ENCODE assay signal across 2 cellular contexts in the genomic region with DNA sequence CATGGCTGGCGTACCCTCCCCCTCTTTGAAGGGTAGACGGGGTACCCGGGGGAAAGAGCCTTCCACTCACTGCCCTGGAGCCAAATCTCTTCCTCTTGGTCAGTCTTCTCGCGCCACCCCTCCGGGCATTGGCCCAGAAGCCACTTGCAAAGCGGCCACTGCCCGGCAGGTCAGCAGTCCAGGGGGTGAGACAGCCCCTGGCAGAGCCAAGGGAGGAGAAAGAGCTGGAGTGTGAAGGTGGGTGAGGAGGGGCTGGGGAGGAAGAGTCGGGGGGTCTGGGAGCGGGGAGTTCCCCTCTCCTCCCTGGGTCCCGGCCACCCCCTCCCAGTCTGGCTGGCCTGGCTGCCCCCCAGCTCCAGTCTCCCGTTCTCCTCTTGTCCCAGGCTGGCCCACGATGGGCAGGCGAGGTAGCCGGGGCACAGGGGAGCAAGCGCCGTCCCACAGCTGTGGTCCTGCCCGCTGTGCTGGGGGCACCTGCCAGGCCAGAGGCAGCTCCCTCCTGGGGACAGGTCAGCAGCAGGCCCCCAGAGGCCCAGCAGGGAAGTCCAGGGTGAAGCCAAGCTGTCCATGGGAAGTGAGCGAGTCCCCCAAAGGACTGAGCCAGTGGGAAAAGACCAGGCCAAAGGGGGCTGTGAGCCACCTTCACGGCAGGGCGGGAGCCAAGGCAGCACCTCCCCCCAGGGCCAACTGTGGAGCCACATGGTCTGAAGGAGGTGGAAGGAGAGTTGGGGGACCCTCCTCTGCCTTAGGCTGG.
TF ChIP-seq lines count a peak whose summit lies in the region.

No MANE protein-coding gene starts in this region.

TF ChIP-seq in SK-N-SH, 30 proteins besides CTCF, POLR2A, EP300 and RAD21 (continued from another document):
- TF ChIP-seq POLR2AphosphoS5 (IDR thresholded peaks at IDR 0.05; ENCODE audit: low read depth, low read length): no peak
- TF ChIP-seq, protein P1, sequence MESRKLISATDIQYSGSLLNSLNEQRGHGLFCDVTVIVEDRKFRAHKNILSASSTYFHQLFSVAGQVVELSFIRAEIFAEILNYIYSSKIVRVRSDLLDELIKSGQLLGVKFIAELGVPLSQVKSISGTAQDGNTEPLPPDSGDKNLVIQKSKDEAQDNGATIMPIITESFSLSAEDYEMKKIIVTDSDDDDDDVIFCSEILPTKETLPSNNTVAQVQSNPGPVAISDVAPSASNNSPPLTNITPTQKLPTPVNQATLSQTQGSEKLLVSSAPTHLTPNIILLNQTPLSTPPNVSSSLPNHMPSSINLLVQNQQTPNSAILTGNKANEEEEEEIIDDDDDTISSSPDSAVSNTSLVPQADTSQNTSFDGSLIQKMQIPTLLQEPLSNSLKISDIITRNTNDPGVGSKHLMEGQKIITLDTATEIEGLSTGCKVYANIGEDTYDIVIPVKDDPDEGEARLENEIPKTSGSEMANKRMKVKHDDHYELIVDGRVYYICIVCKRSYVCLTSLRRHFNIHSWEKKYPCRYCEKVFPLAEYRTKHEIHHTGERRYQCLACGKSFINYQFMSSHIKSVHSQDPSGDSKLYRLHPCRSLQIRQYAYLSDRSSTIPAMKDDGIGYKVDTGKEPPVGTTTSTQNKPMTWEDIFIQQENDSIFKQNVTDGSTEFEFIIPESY (IDR thresholded peaks at IDR 0.05; ENCODE audit: borderline replicate concordance, low read depth): no peak
TF ChIP-seq in SK-N-SH: peak in this region for 0.

TF ChIP-seq in SK-N-SH treated with all-trans-retinoic acid at 6 μM for 48 hours, 23 proteins besides CTCF, POLR2A, EP300 and RAD21 (continued from another document):
- TF ChIP-seq, protein P2, sequence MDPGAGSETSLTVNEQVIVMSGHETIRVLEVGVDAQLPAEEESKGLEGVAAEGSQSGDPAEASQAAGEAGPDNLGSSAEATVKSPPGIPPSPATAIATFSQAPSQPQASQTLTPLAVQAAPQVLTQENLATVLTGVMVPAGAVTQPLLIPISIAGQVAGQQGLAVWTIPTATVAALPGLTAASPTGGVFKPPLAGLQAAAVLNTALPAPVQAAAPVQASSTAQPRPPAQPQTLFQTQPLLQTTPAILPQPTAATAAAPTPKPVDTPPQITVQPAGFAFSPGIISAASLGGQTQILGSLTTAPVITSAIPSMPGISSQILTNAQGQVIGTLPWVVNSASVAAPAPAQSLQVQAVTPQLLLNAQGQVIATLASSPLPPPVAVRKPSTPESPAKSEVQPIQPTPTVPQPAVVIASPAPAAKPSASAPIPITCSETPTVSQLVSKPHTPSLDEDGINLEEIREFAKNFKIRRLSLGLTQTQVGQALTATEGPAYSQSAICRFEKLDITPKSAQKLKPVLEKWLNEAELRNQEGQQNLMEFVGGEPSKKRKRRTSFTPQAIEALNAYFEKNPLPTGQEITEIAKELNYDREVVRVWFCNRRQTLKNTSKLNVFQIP (CRISPR knock-in tag; IDR thresholded peaks at IDR 0.05; ENCODE audit: borderline replicate concordance, low read depth): no peak
TF ChIP-seq in SK-N-SH treated with all-trans-retinoic acid at 6 μM for 48 hours: peak in this region for 0.
